35 cellular contexts compared by ENCODE assay signal in genomic region chr5:121757753-121758152, GRCh38.
"Had no signal": no experiment of that assay in that cellular context is flagged by ENCODE, and none has a peak within 500 bp of the region (broad histone marks: within the 10 kb centered on the region; RNA-seq: fewer than 3 reads in every experiment).

No MANE protein-coding gene starts in this region.

- H3K36me3 Mint-ChIP-seq: activated CD4-positive, alpha-beta memory T cell treated with anti-CD3 and anti-CD28 coated beads for 36 hours; activated CD8-positive, alpha-beta memory T cell treated with anti-CD3 and anti-CD28 coated beads, Interleukin-2, amount 10 ng/mL, durations not matched to agents 7 days and 5 days; activated naive CD4-positive, alpha-beta T cell treated with anti-CD3 and anti-CD28 coated beads, Interleukin-2, amount 50 U/mL, for 24 hours; activated naive CD8-positive, alpha-beta T cell treated with anti-CD3 and anti-CD28 coated beads for 36 hours; T-cell had no signal

- H3K9me3 ChIP-seq: adrenal gland, body of pancreas, colonic mucosa, esophagus squamous epithelium, gastroesophageal sphincter had no signal

- H3K27ac Mint-ChIP-seq: activated B cell treated with CpG ODN at 0.5 μM for 24 hours; activated CD4-positive, alpha-beta memory T cell treated with anti-CD3 and anti-CD28 coated beads for 36 hours; activated CD8-positive, alpha-beta memory T cell treated with anti-CD3 and anti-CD28 coated beads, Interleukin-2, amount 10 ng/mL, durations not matched to agents 7 days and 5 days; activated CD8-positive, alpha-beta T cell treated with anti-CD3 and anti-CD28 coated beads, Interleukin-2, amount 10 ng/mL, durations not matched to agents 7 days and 5 days; activated naive CD4-positive, alpha-beta T cell treated with anti-CD3 and anti-CD28 coated beads for 36 hours; activated naive CD4-positive, alpha-beta T cell treated with anti-CD3 and anti-CD28 coated beads, Interleukin-2, amount 50 U/mL, for 24 hours; activated naive CD8-positive, alpha-beta T cell treated with anti-CD3 and anti-CD28 coated beads for 36 hours; activated naive CD8-positive, alpha-beta T cell treated with anti-CD3 and anti-CD28 coated beads, Interleukin-2, amount 50 U/mL, for 24 hours; activated T-helper 1 cell treated with anti-CD3 and anti-CD28 coated beads, Interleukin-12 subunit alpha, Interleukin-12 subunit beta, Interleukin-2, Interleukin-4 antibody, amounts not matched to agents 30 ng/mL and 10 ng/mL and 1 ng/mL, durations not matched to agents 14 hours and 24 hours and 36 hours; activated T-helper 2 cell treated with anti-CD3 and anti-CD28 coated beads, Interferon-gamma antibody, Interleukin-2, Interleukin-4, amounts not matched to agents 10 μg/mL and 5 μg/mL and 100 μg/mL, durations not matched to agents 14 hours and 24 hours and 36 hours; T-cell; T-helper 1 cell treated with Interleukin-12 subunit alpha and Interleukin-12 subunit beta and Interleukin-4 antibody, amounts not matched to agents 30 μg/mL and 1 μg/mL, for 36 hours had no signal

- ATAC-seq: activated CD4-positive, CD25-positive, alpha-beta regulatory T cell treated with anti-CD3 and anti-CD28 coated beads, Interleukin-2, amount 50 U/mL, for 24 hours; activated CD8-positive, alpha-beta memory T cell treated with anti-CD3 and anti-CD28 coated beads, Interleukin-2, amount 10 ng/mL, durations not matched to agents 7 days and 5 days; activated CD8-positive, alpha-beta T cell treated with anti-CD3 and anti-CD28 coated beads, Interleukin-2, amount 10 ng/mL, durations not matched to agents 7 days and 5 days; activated naive CD8-positive, alpha-beta T cell treated with anti-CD3 and anti-CD28 coated beads, Interleukin-2, amount 50 U/mL, for 24 hours; body of pancreas; gastroesophageal sphincter; T-cell had no signal

- H3K4me3 Mint-ChIP-seq: activated B cell treated with CpG ODN at 0.5 μM for 24 hours; activated CD4-positive, alpha-beta memory T cell treated with anti-CD3 and anti-CD28 coated beads for 36 hours; activated CD8-positive, alpha-beta memory T cell treated with anti-CD3 and anti-CD28 coated beads, Interleukin-2, amount 10 ng/mL, durations not matched to agents 7 days and 5 days; activated CD8-positive, alpha-beta T cell treated with anti-CD3 and anti-CD28 coated beads, Interleukin-2, amount 10 ng/mL, durations not matched to agents 7 days and 5 days; activated naive CD4-positive, alpha-beta T cell treated with anti-CD3 and anti-CD28 coated beads for 36 hours; activated naive CD4-positive, alpha-beta T cell treated with anti-CD3 and anti-CD28 coated beads, Interleukin-2, amount 50 U/mL, for 24 hours; activated naive CD8-positive, alpha-beta T cell treated with anti-CD3 and anti-CD28 coated beads for 36 hours; activated naive CD8-positive, alpha-beta T cell treated with anti-CD3 and anti-CD28 coated beads, Interleukin-2, amount 50 U/mL, for 24 hours; activated T-helper 1 cell treated with anti-CD3 and anti-CD28 coated beads, Interleukin-12 subunit alpha, Interleukin-12 subunit beta, Interleukin-2, Interleukin-4 antibody, amounts not matched to agents 30 ng/mL and 10 ng/mL and 1 ng/mL, durations not matched to agents 14 hours and 24 hours and 36 hours; T-cell; T-helper 1 cell treated with Interleukin-12 subunit alpha and Interleukin-12 subunit beta and Interleukin-4 antibody, amounts not matched to agents 30 μg/mL and 1 μg/mL, for 36 hours had no signal

- H3K4me3 ChIP-seq: adrenal gland, body of pancreas, cardiac muscle cell, colonic mucosa, esophagus squamous epithelium, gastroesophageal sphincter had no signal

- H3K4me1 ChIP-seq: adrenal gland, body of pancreas, colonic mucosa, esophagus squamous epithelium, gastroesophageal sphincter had no signal

- H3K27me3 ChIP-seq: adrenal gland, body of pancreas, cardiac muscle cell, colonic mucosa, esophagus squamous epithelium, gastroesophageal sphincter had no signal

- H3K27me3 Mint-ChIP-seq: activated B cell treated with CpG ODN at 0.5 μM for 24 hours; activated CD4-positive, alpha-beta memory T cell treated with anti-CD3 and anti-CD28 coated beads for 36 hours; activated CD8-positive, alpha-beta memory T cell treated with anti-CD3 and anti-CD28 coated beads, Interleukin-2, amount 10 ng/mL, durations not matched to agents 7 days and 5 days; activated naive CD4-positive, alpha-beta T cell treated with anti-CD3 and anti-CD28 coated beads, Interleukin-2, amount 50 U/mL, for 24 hours; activated naive CD8-positive, alpha-beta T cell treated with anti-CD3 and anti-CD28 coated beads for 36 hours; activated naive CD8-positive, alpha-beta T cell treated with anti-CD3 and anti-CD28 coated beads, Interleukin-2, amount 50 U/mL, for 24 hours; T-cell had no signal

- FAIRE-seq: endothelial cell of umbilical vein had no signal

- H3K9me3 Mint-ChIP-seq: activated B cell treated with CpG ODN at 0.5 μM for 24 hours; activated CD4-positive, alpha-beta memory T cell treated with anti-CD3 and anti-CD28 coated beads for 36 hours; activated naive CD4-positive, alpha-beta T cell treated with anti-CD3 and anti-CD28 coated beads for 36 hours; activated naive CD4-positive, alpha-beta T cell treated with anti-CD3 and anti-CD28 coated beads, Interleukin-2, amount 50 U/mL, for 24 hours; activated naive CD8-positive, alpha-beta T cell treated with anti-CD3 and anti-CD28 coated beads for 36 hours; activated naive CD8-positive, alpha-beta T cell treated with anti-CD3 and anti-CD28 coated beads, Interleukin-2, amount 50 U/mL, for 24 hours; activated T-helper 1 cell treated with anti-CD3 and anti-CD28 coated beads, Interleukin-12 subunit alpha, Interleukin-12 subunit beta, Interleukin-2, Interleukin-4 antibody, amounts not matched to agents 30 ng/mL and 10 ng/mL and 1 ng/mL, durations not matched to agents 14 hours and 24 hours and 36 hours; activated T-helper 2 cell treated with anti-CD3 and anti-CD28 coated beads, Interferon-gamma antibody, Interleukin-2, Interleukin-4, amounts not matched to agents 10 μg/mL and 5 μg/mL and 100 μg/mL, durations not matched to agents 14 hours and 24 hours and 36 hours; T-cell; T-helper 1 cell treated with Interleukin-12 subunit alpha and Interleukin-12 subunit beta and Interleukin-4 antibody, amounts not matched to agents 30 μg/mL and 1 μg/mL, for 36 hours had no signal

- H3K27ac ChIP-seq: adrenal gland, body of pancreas, cardiac muscle cell, colonic mucosa, epithelial cell of prostate, esophagus squamous epithelium, gastroesophageal sphincter, WERI-Rb-1 had no signal

- DNase-seq: activated B cell treated with CpG ODN at 0.5 μM for 24 hours; activated CD4-positive, alpha-beta memory T cell treated with anti-CD3 and anti-CD28 coated beads for 36 hours; activated CD4-positive, alpha-beta T cell treated with anti-CD3 and anti-CD28 coated beads for 48 hours; activated CD8-positive, alpha-beta memory T cell treated with anti-CD3 and anti-CD28 coated beads, Interleukin-2, amount 10 ng/mL, durations not matched to agents 7 days and 5 days; activated CD8-positive, alpha-beta memory T cell treated with anti-CD3 and anti-CD28 coated beads, Interleukin-2, amount 50 U/mL, for 4 hours; activated CD8-positive, alpha-beta T cell treated with anti-CD3 and anti-CD28 coated beads, Interleukin-2, amount 10 ng/mL, durations not matched to agents 7 days and 5 days; activated effector memory CD4-positive, alpha-beta T cell treated with anti-CD3 and anti-CD28 coated beads, Interleukin-2, amount 50 U/mL, for 16 hours; activated naive CD4-positive, alpha-beta T cell treated with anti-CD3 and anti-CD28 coated beads for 36 hours; activated naive CD8-positive, alpha-beta T cell treated with anti-CD3 and anti-CD28 coated beads for 36 hours; activated naive CD8-positive, alpha-beta T cell treated with anti-CD3 and anti-CD28 coated beads, Interleukin-2, amount 50 U/mL, for 24 hours; activated T-cell treated with anti-CD3 and anti-CD28 coated beads, Interleukin-2, amount 50 U/mL, for 1 hour; activated T-cell treated with anti-CD3 and anti-CD28 coated beads, Interleukin-2, amount 50 U/mL, for 48 hours; adrenal gland; amygdala; aorta; body of pancreas; central memory CD4-positive, alpha-beta T cell; cerebellar nuclear complex; colonic mucosa; effector CD8-positive, alpha-beta T cell; esophagus squamous epithelium; foreskin melanocyte; head of caudate nucleus; T-cell; T1000; WERI-Rb-1 had no signal

- H3K4me1 Mint-ChIP-seq: activated B cell treated with CpG ODN at 0.5 μM for 24 hours; activated CD8-positive, alpha-beta memory T cell treated with anti-CD3 and anti-CD28 coated beads, Interleukin-2, amount 10 ng/mL, durations not matched to agents 7 days and 5 days; activated naive CD4-positive, alpha-beta T cell treated with anti-CD3 and anti-CD28 coated beads, Interleukin-2, amount 50 U/mL, for 24 hours; activated naive CD8-positive, alpha-beta T cell treated with anti-CD3 and anti-CD28 coated beads for 36 hours; activated naive CD8-positive, alpha-beta T cell treated with anti-CD3 and anti-CD28 coated beads, Interleukin-2, amount 50 U/mL, for 24 hours; T-cell had no signal

- H3K36me3 ChIP-seq: adrenal gland, cardiac muscle cell, colonic mucosa, esophagus squamous epithelium, gastroesophageal sphincter, WERI-Rb-1 had no signal
